In the genomic region with DNA sequence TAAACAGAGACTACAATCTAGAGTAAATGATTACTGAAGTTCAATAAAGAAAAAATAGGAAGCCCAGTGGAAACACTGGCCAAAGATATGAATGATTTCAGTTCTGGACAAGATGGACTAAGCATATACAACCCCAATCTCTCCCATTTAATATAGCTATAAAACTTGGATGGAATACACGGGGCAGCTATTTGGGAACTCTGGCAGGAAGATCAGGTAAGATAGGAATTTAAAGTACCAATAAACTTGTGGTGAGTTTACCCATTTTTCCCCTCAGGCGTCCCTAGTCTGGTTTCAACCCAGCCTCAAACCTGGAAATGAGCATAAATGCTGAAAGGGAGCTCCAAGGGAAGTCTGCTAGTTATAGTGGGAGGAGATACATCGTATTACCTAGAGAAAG, we compare ENCODE assay signal across 37 cellular contexts. TPM values are rescaled to one million over a fixed set of nuclear protein-coding genes. Genes with fewer than 3 reads are reported as not detected.
"Had no signal": no experiment of that assay in that cellular context is flagged by ENCODE, and none has a peak within 500 bp of the region (broad histone marks: within the 10 kb centered on the region; RNA-seq: fewer than 3 reads in every experiment).

No MANE protein-coding gene starts in this region.

- H3K27ac ChIP-seq: ascending aorta, breast epithelium, cardiac muscle cell, coronary artery, dorsolateral prefrontal cortex, esophagus muscularis mucosa, foreskin keratinocyte, gastrocnemius medialis, heart left ventricle had no signal

- H3K9me3 Mint-ChIP-seq: activated CD4-positive, alpha-beta memory T cell treated with anti-CD3 and anti-CD28 coated beads for 36 hours; activated CD4-positive, alpha-beta T cell treated with anti-CD3 and anti-CD28 coated beads, Interleukin-2, amount 10 ng/mL, durations not matched to agents 24 days and 14 days; activated naive CD4-positive, alpha-beta T cell treated with anti-CD3 and anti-CD28 coated beads, Interleukin-2, amount 10 ng/mL, durations not matched to agents 7 days and 5 days; activated naive CD4-positive, alpha-beta T cell treated with anti-CD3 and anti-CD28 coated beads, Interleukin-2, amount 50 U/mL, for 72 hours; activated naive CD8-positive, alpha-beta T cell treated with anti-CD3 and anti-CD28 coated beads, Interleukin-2, amount 10 ng/mL, durations not matched to agents 7 days and 5 days; activated T-cell treated with anti-CD3 and anti-CD28 coated beads, Interleukin-2, amount 50 U/mL, for 24 hours; activated T-helper 17 cell treated with anti-CD3 and anti-CD28 coated beads, Interleukin-2, amount 50 U/mL, for 72 hours; dendritic cell treated with granulocyte-macrophage colony-stimulating factor and Interleukin-4, amounts not matched to agents 40 ng/mL and 50 ng/mL, for 4 days; T-helper 2 cell treated with Interferon-gamma antibody and Interleukin-4, amounts not matched to agents 5 μg/mL and 100 μg/mL, for 36 hours had no signal

- H3K27me3 Mint-ChIP-seq: activated CD4-positive, alpha-beta memory T cell treated with anti-CD3 and anti-CD28 coated beads for 36 hours; activated CD4-positive, alpha-beta T cell treated with anti-CD3 and anti-CD28 coated beads for 36 hours; activated CD4-positive, alpha-beta T cell treated with anti-CD3 and anti-CD28 coated beads, Interleukin-2, amount 10 ng/mL, durations not matched to agents 24 days and 14 days; activated CD8-positive, alpha-beta memory T cell treated with anti-CD3 and anti-CD28 coated beads, Interleukin-2, amount 10 ng/mL, durations not matched to agents 7 days and 5 days; activated naive CD4-positive, alpha-beta T cell treated with anti-CD3 and anti-CD28 coated beads, Interleukin-2, amount 10 ng/mL, durations not matched to agents 7 days and 5 days; activated naive CD8-positive, alpha-beta T cell treated with anti-CD3 and anti-CD28 coated beads, Interleukin-2, amount 10 ng/mL, durations not matched to agents 7 days and 5 days; activated T-cell treated with anti-CD3 and anti-CD28 coated beads, Interleukin-2, amount 50 U/mL, for 24 hours; activated T-helper 17 cell treated with anti-CD3 and anti-CD28 coated beads, Interleukin-2, amount 50 U/mL, for 72 hours; brain; dendritic cell treated with granulocyte-macrophage colony-stimulating factor and Interleukin-4, amounts not matched to agents 40 ng/mL and 50 ng/mL, for 4 days; T-helper 17 cell had no signal

- H3K4me3 Mint-ChIP-seq: activated CD4-positive, alpha-beta memory T cell treated with anti-CD3 and anti-CD28 coated beads for 36 hours; activated CD4-positive, alpha-beta T cell treated with anti-CD3 and anti-CD28 coated beads for 36 hours; activated CD4-positive, alpha-beta T cell treated with anti-CD3 and anti-CD28 coated beads, Interleukin-2, amount 10 ng/mL, durations not matched to agents 24 days and 14 days; activated CD8-positive, alpha-beta memory T cell treated with anti-CD3 and anti-CD28 coated beads, Interleukin-2, amount 10 ng/mL, durations not matched to agents 7 days and 5 days; activated CD8-positive, alpha-beta T cell treated with anti-CD3 and anti-CD28 coated beads, Interleukin-2, amount 10 ng/mL, durations not matched to agents 7 days and 5 days; activated naive CD4-positive, alpha-beta T cell treated with anti-CD3 and anti-CD28 coated beads, Interleukin-2, amount 10 ng/mL, durations not matched to agents 7 days and 5 days; activated naive CD8-positive, alpha-beta T cell treated with anti-CD3 and anti-CD28 coated beads, Interleukin-2, amount 10 ng/mL, durations not matched to agents 7 days and 5 days; activated T-cell treated with anti-CD3 and anti-CD28 coated beads, Interleukin-2, amount 50 U/mL, for 24 hours; activated T-helper 17 cell treated with anti-CD3 and anti-CD28 coated beads, Interleukin-2, amount 50 U/mL, for 72 hours; brain; dendritic cell treated with granulocyte-macrophage colony-stimulating factor and Interleukin-4, amounts not matched to agents 40 ng/mL and 50 ng/mL, for 4 days; endodermal cell; T-helper 17 cell; T-helper 2 cell treated with Interferon-gamma antibody and Interleukin-4, amounts not matched to agents 5 μg/mL and 100 μg/mL, for 36 hours had no signal

- ATAC-seq: activated CD4-positive, alpha-beta T cell treated with anti-CD3 and anti-CD28 coated beads for 36 hours; activated CD8-positive, alpha-beta memory T cell treated with anti-CD3 and anti-CD28 coated beads, Interleukin-2, amount 10 ng/mL, durations not matched to agents 7 days and 5 days; activated CD8-positive, alpha-beta T cell treated with anti-CD3 and anti-CD28 coated beads, Interleukin-2, amount 10 ng/mL, durations not matched to agents 7 days and 5 days; activated naive CD4-positive, alpha-beta T cell treated with anti-CD3 and anti-CD28 coated beads, Interleukin-2, amount 50 U/mL, for 72 hours; activated T-helper 17 cell treated with anti-CD3 and anti-CD28 coated beads, Interleukin-2, amount 50 U/mL, for 72 hours; foreskin keratinocyte; gastrocnemius medialis; heart left ventricle; T-helper 17 cell had no signal

- H3K27ac Mint-ChIP-seq: activated CD4-positive, alpha-beta memory T cell treated with anti-CD3 and anti-CD28 coated beads for 36 hours; activated CD4-positive, alpha-beta T cell treated with anti-CD3 and anti-CD28 coated beads for 36 hours; activated CD4-positive, alpha-beta T cell treated with anti-CD3 and anti-CD28 coated beads, Interleukin-2, amount 10 ng/mL, durations not matched to agents 24 days and 14 days; activated CD8-positive, alpha-beta memory T cell treated with anti-CD3 and anti-CD28 coated beads, Interleukin-2, amount 10 ng/mL, durations not matched to agents 7 days and 5 days; activated CD8-positive, alpha-beta T cell treated with anti-CD3 and anti-CD28 coated beads, Interleukin-2, amount 10 ng/mL, durations not matched to agents 7 days and 5 days; activated naive CD4-positive, alpha-beta T cell treated with anti-CD3 and anti-CD28 coated beads, Interleukin-2, amount 10 ng/mL, durations not matched to agents 7 days and 5 days; activated naive CD4-positive, alpha-beta T cell treated with anti-CD3 and anti-CD28 coated beads, Interleukin-2, amount 50 U/mL, for 72 hours; activated naive CD8-positive, alpha-beta T cell treated with anti-CD3 and anti-CD28 coated beads, Interleukin-2, amount 10 ng/mL, durations not matched to agents 7 days and 5 days; activated T-cell treated with anti-CD3 and anti-CD28 coated beads, Interleukin-2, amount 50 U/mL, for 24 hours; activated T-helper 17 cell treated with anti-CD3 and anti-CD28 coated beads, Interleukin-2, amount 50 U/mL, for 72 hours; brain; dendritic cell treated with granulocyte-macrophage colony-stimulating factor and Interleukin-4, amounts not matched to agents 40 ng/mL and 50 ng/mL, for 4 days; endodermal cell; T-helper 2 cell treated with Interferon-gamma antibody and Interleukin-4, amounts not matched to agents 5 μg/mL and 100 μg/mL, for 36 hours had no signal

- DNase-seq: activated CD4-positive, alpha-beta memory T cell treated with anti-CD3 and anti-CD28 coated beads for 36 hours; activated CD4-positive, alpha-beta T cell treated with anti-CD3 and anti-CD28 coated beads for 36 hours; activated CD4-positive, alpha-beta T cell treated with anti-CD3 and anti-CD28 coated beads, Interleukin-2, amount 10 ng/mL, durations not matched to agents 24 days and 14 days; activated CD4-positive, CD25-positive, alpha-beta regulatory T cell; activated CD4-positive, CD25-positive, alpha-beta regulatory T cell treated with anti-CD3 and anti-CD28 coated beads, Interleukin-2, amount 50 U/mL, for 72 hours; activated CD8-positive, alpha-beta memory T cell treated with anti-CD3 and anti-CD28 coated beads, Interleukin-2, amount 10 ng/mL, durations not matched to agents 7 days and 5 days; activated CD8-positive, alpha-beta memory T cell treated with anti-CD3 and anti-CD28 coated beads, Interleukin-2, amount 50 U/mL, for 4 hours; activated CD8-positive, alpha-beta T cell treated with anti-CD3 and anti-CD28 coated beads, Interleukin-2, amount 10 ng/mL, durations not matched to agents 7 days and 5 days; activated effector memory CD4-positive, alpha-beta T cell treated with Interleukin-2 at 50 U/mL for 16 hours; activated gamma-delta T cell treated with Interleukin-2 at 50 U/mL for 16 hours; activated naive CD4-positive, alpha-beta T cell treated with anti-CD3 and anti-CD28 coated beads, Interleukin-2, amount 10 ng/mL, durations not matched to agents 7 days and 5 days; activated naive CD8-positive, alpha-beta T cell treated with anti-CD3 and anti-CD28 coated beads, Interleukin-2, amount 10 ng/mL, durations not matched to agents 7 days and 5 days; activated T-cell treated with anti-CD3 and anti-CD28 coated beads, Interleukin-2, amount 50 U/mL, for 24 hours; central memory CD4-positive, alpha-beta T cell; dorsolateral prefrontal cortex; effector memory CD4-positive, alpha-beta T cell; endodermal cell; erythroblast; foreskin keratinocyte; gastrocnemius medialis; glutamatergic neuron; heart left ventricle; T-helper 1 cell; T-helper 17 cell; T1000 had no signal

- H3K4me3 ChIP-seq: ascending aorta, breast epithelium, cardiac muscle cell, coronary artery, dorsolateral prefrontal cortex, esophagus muscularis mucosa, gastrocnemius medialis, heart left ventricle had no signal

- H3K4me1 Mint-ChIP-seq: activated CD4-positive, alpha-beta T cell treated with anti-CD3 and anti-CD28 coated beads for 36 hours; activated CD4-positive, alpha-beta T cell treated with anti-CD3 and anti-CD28 coated beads, Interleukin-2, amount 10 ng/mL, durations not matched to agents 24 days and 14 days; activated CD8-positive, alpha-beta memory T cell treated with anti-CD3 and anti-CD28 coated beads, Interleukin-2, amount 10 ng/mL, durations not matched to agents 7 days and 5 days; activated naive CD4-positive, alpha-beta T cell treated with anti-CD3 and anti-CD28 coated beads, Interleukin-2, amount 10 ng/mL, durations not matched to agents 7 days and 5 days; activated naive CD8-positive, alpha-beta T cell treated with anti-CD3 and anti-CD28 coated beads, Interleukin-2, amount 10 ng/mL, durations not matched to agents 7 days and 5 days; activated T-helper 17 cell treated with anti-CD3 and anti-CD28 coated beads, Interleukin-2, amount 50 U/mL, for 72 hours; brain; endodermal cell had no signal

RNA-seq across cellular contexts. Expression of a gene that starts 53.2 kb away (rescaled TPM):
- total RNA-seq: activated CD4-positive, alpha-beta T cell treated with anti-CD3 and anti-CD28 coated beads for 36 hours; activated CD4-positive, alpha-beta T cell treated with anti-CD3 and anti-CD28 coated beads, Interleukin-2, amount 10 ng/mL, durations not matched to agents 24 days and 14 days; activated CD8-positive, alpha-beta memory T cell treated with anti-CD3 and anti-CD28 coated beads for 36 hours; activated CD8-positive, alpha-beta memory T cell treated with anti-CD3 and anti-CD28 coated beads, Interleukin-2, amount 10 ng/mL, durations not matched to agents 7 days and 5 days; activated CD8-positive, alpha-beta T cell treated with anti-CD3 and anti-CD28 coated beads, Interleukin-2, amount 10 ng/mL, durations not matched to agents 7 days and 5 days; activated naive CD8-positive, alpha-beta T cell treated with anti-CD3 and anti-CD28 coated beads, Interleukin-2, amount 10 ng/mL, durations not matched to agents 7 days and 5 days; ascending aorta; breast epithelium; cerebellum; foreskin keratinocyte; T-helper 17 cell had no signal
